ENCODE assay signal across 1 cellular context in the genomic region with DNA sequence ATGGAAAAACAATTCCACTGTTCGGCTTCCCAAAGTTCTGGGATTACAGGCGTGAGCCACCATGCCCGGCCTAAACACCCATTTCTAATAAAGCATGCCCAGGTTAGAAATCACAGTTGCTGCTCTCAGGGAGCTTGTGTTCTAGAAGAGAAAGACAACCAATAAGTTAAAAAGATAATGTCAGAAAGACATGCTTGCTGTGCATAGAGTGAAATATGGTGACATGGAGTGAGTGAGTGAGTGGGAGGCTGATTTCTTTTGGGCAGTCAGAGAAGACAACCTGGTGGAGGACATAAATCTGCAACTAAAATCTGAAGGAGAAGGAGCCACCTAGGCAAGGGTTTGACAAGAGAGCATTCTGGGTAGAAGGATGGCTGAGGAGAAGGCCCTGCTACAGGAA.
TF ChIP-seq lines count a peak whose summit lies in the region.

No MANE protein-coding gene starts in this region.

TF ChIP-seq in WTC11, 78 proteins besides CTCF, POLR2A, EP300 and RAD21 (continued from another document):
- no peak for TF ChIP-seq PRRX2 (CRISPR knock-in tag; IDR thresholded peaks at IDR 0.05)
